Comparison of ENCODE assay signal across 8 cellular contexts in the genomic region with DNA sequence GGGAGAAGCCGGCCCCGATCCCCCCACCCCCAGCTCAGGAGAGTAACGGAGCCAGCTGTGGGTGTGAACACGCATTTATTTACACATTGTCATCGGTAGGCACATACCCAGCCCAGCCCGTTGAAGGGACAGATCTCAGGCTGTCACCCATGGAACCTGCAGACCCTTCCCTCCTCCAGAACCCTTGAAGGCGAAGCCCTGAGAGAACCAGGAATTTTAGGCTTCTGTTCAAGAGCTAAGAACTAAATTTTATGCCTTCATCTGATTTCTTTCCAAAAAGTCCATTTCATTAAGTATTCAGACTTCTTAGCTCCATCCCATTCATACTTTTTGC. TPM values are rescaled to one million over a fixed set of nuclear protein-coding genes. Genes with fewer than 3 reads are reported as not detected.
A peak's percentile ranks its signal among the peaks of the same experiment; 100 is the strongest.
DNase-seq lines count a peak whose midpoint lies in the region; ATAC-seq, FAIRE-seq and TF ChIP-seq lines count a peak whose summit lies in the region.

No MANE protein-coding gene starts in this region.

- POLR2A ChIA-PET in HepG2 (lab: Yijun Ruan, JAX): interaction anchor here (0.9 to 2.1 kb wide), 3 partner anchors 9 to 121 kb away, joined by 3 to 8 read pairs (median 4); a partner anchor contains a TSS

- peaks cover 0 to 3% of the 10 kb centered on the region in 2 experiments; a peak in 4 of 5 replicates for H3K9me3 Mint-ChIP-seq in H9
- H3K9me3 Mint-ChIP-seq in activated naive CD4-positive, alpha-beta T cell treated with anti-CD3 and anti-CD28 coated beads, Interleukin-2, amount 50 U/mL, for 72 hours: peaks cover 0 to 3% of the 10 kb centered on the region in 2 donors

- DNase-seq in H9 (no peak), HepG2 (ENCODE audit: low spot score) (no peak), uterus (no peak), NCI-H1436 treated with DMSO at 0.1 percent for 48 hours (lab: John Stamatoyannopoulos, UW) (no peak), AG08395 (ENCODE audit: low spot score) (no peak)
- no peak for DNase-seq in activated naive CD4-positive, alpha-beta T cell treated with anti-CD3 and anti-CD28 coated beads, Interleukin-2, amount 50 U/mL, for 72 hours (ENCODE audit: low spot score in 2 of 2)

- H2AFZ ChIP-seq in ACC112 (ENCODE audit: low read length, unreplicated experiment) (peak overlapping the region; percentile 81), H9 (ENCODE audit: low read length) (no peak overlapping the region), HepG2 (ENCODE audit: low read length) (no peak overlapping the region)

- H3K27me3 ChIP-seq in ACC112 (ENCODE audit: insufficient read depth, low read length) (no peaks in the 10 kb centered on the region), H9 (ENCODE audit: insufficient read depth, low read length) (no peaks in the 10 kb centered on the region), HepG2 (ENCODE audit: control insufficient read depth in 1 of 2, insufficient read depth in 2 of 2, low read length in 2 of 2) (no peaks in the 10 kb centered on the region; a peak in 1 of 5 replicates), uterus (no peaks in the 10 kb centered on the region)

- peak; percentile 9 to 13 for ATAC-seq in activated naive CD4-positive, alpha-beta T cell treated with anti-CD3 and anti-CD28 coated beads, Interleukin-2, amount 50 U/mL, for 72 hours
- peak; percentile 11 for ATAC-seq in HepG2
- ATAC-seq in HG03097 (IDR thresholded peaks at IDR 0.05; ENCODE audit: low FRiP score, unreplicated experiment): no peak

- no peak overlapping the region for H2BK12ac ChIP-seq in H9 (ENCODE audit: insufficient read length, low read depth, low read length)

- CTCF ChIA-PET in HepG2 (lab: Yijun Ruan, JAX; ENCODE audit: low intra/inter-chr PET ratio, low total read pairs): no interaction called here

- H2BK20ac ChIP-seq in H9 (ENCODE audit: low read depth, low read length, poor library complexity, severe bottlenecking): no peak overlapping the region

- H3K4me1 Mint-ChIP-seq in H9: peaks cover 26 to 28% of the 10 kb centered on the region in 2 experiments

- peak overlapping the region in 2 of 3 experiments; percentile 77 to 94; a peak in 3 of 7 replicates for H3K27ac Mint-ChIP-seq in H9
- H3K27ac Mint-ChIP-seq in activated naive CD4-positive, alpha-beta T cell treated with anti-CD3 and anti-CD28 coated beads, Interleukin-2, amount 50 U/mL, for 72 hours: peak overlapping the region; percentile 95 to 97

- H4K20me1 ChIP-seq in H9 (ENCODE audit: control insufficient read depth, insufficient read depth, insufficient read length) (peaks cover 3% of the 10 kb centered on the region), HepG2 (ENCODE audit: insufficient read depth, low read length) (no peaks in the 10 kb centered on the region)

- TF ChIP-seq EP300 in HepG2 (IDR thresholded peaks at IDR 0.05; ENCODE audit: low read depth in 2 of 2, low read length in 2 of 2) (no peak), HepG2 (CRISPR knock-in tag; IDR thresholded peaks at IDR 0.05; ENCODE audit: borderline replicate concordance) (no peak)

- H4K8ac ChIP-seq in H9 (replicated peaks; ENCODE audit: insufficient read length, low read depth, low read length): no peak overlapping the region

- no peak overlapping the region for H3K56ac ChIP-seq in H9 (ENCODE audit: insufficient read length, low read depth, low read length)

- H3K4me2 ChIP-seq in H9 (ENCODE audit: insufficient read depth, insufficient read length, low read length): peak overlapping the region; percentile 84
- H3K4me2 ChIP-seq in HepG2 (ENCODE audit: low read depth, low read length): peak overlapping the region; percentile 95

- peaks cover 10 to 20% (median 15%) of the 10 kb centered on the region in 3 experiments for H3K36me3 Mint-ChIP-seq in H9 (ENCODE audit: insufficient read depth in 1 of 3, low read depth in 3 of 3)
- H3K36me3 Mint-ChIP-seq in activated naive CD4-positive, alpha-beta T cell treated with anti-CD3 and anti-CD28 coated beads, Interleukin-2, amount 50 U/mL, for 72 hours: peaks cover 8 to 14% of the 10 kb centered on the region in 2 donors

- H3K4ac ChIP-seq in H9 (ENCODE audit: low read depth, low read length): no peak overlapping the region

- H3K27me3 Mint-ChIP-seq in H9 (ENCODE audit: low read depth): peaks cover 4% of the 10 kb centered on the region

- H2BK5ac ChIP-seq in H9 (ENCODE audit: insufficient read length, low read length): no peak overlapping the region

- no peaks in the 10 kb centered on the region for H3K9me3 ChIP-seq in H9 (ENCODE audit: control insufficient read depth, low read depth, low read length)
- no peaks in the 10 kb centered on the region for H3K9me3 ChIP-seq in HepG2 (ENCODE audit: low read length)
- H3K9me3 ChIP-seq in uterus: no peaks in the 10 kb centered on the region

- H3K4me3 Mint-ChIP-seq in H9: peak overlapping the region; percentile 95 to 98

- no peak overlapping the region for H3K23ac ChIP-seq in H9 (ENCODE audit: insufficient read length, low read depth, low read length)

- H3K14ac ChIP-seq in H9 (ENCODE audit: insufficient read depth, low read length): no peak overlapping the region

- H3K27ac ChIP-seq in ACC112 (ENCODE audit: low read depth, low read length): peak overlapping the region; percentile 57
- H3K27ac ChIP-seq in H9 (ENCODE audit: insufficient read length, low read depth, low read length): no peak overlapping the region
- H3K27ac ChIP-seq in HepG2 (ENCODE audit: extremely low read length, insufficient read depth, low read length): peak overlapping the region; percentile 86
- H3K27ac ChIP-seq in uterus: peak overlapping the region; percentile 67 to 73

- H3K79me2 ChIP-seq in ACC112 (ENCODE audit: control insufficient read depth, insufficient read depth, low read length, unreplicated experiment) (peaks cover 20% of the 10 kb centered on the region), H9 (ENCODE audit: insufficient read depth, low read length) (peaks cover 2% of the 10 kb centered on the region; the same call in 1 of the 2 replicates), HepG2 (ENCODE audit: insufficient read depth, low read length) (peaks cover 42% of the 10 kb centered on the region)

- no peak overlapping the region for H3K9ac ChIP-seq in H9 (ENCODE audit: extremely low read depth, insufficient read length, low read length)
- H3K9ac ChIP-seq in HepG2 (ENCODE audit: insufficient read depth, low read depth, low read length): peak overlapping the region; percentile 94

- H3K23me2 ChIP-seq in H9 (ENCODE audit: insufficient read length, low read depth, low read length, poor library complexity, severe bottlenecking): peaks cover 18% of the 10 kb centered on the region

- WGBS in H9 (ENCODE audit: extremely low coverage, insufficient read length, low lambda C conversion rate): no CpG with 5 or more reads among the region's 7 CpGs
- WGBS in HepG2 (ENCODE audit: low lambda C conversion rate): 5% methylated on average over 5 of the region's 7 CpGs

- no peak overlapping the region for H2BK15ac ChIP-seq in H9 (ENCODE audit: low read depth, low read length)

- H3K18ac ChIP-seq in H9 (ENCODE audit: insufficient read length, low read depth, low read length): no peak overlapping the region

- no peak overlapping the region for H2AK5ac ChIP-seq in H9 (ENCODE audit: insufficient read length, low read length)

- H2BK120ac ChIP-seq in H9 (ENCODE audit: low read depth, low read length, poor library complexity, severe bottlenecking): no peak overlapping the region

- intact Hi-C loops in HepG2 (cut with micrococcal nuclease; ENCODE audit: unreplicated experiment): no loop called here
- intact Hi-C loops in uterus (cut with DNase I; ENCODE audit: low total_unique reads): no loop called here

- no TSS peak for BruUV-seq in HepG2 (replicated peaks; lab: Mats Ljungman, UMichigan)

- H4K5ac ChIP-seq in H9 (ENCODE audit: insufficient read length, low read depth, low read length): no peak overlapping the region

- H3K4me1 ChIP-seq in ACC112 (ENCODE audit: control insufficient read depth, insufficient read depth, low read length, unreplicated experiment): peaks cover 26% of the 10 kb centered on the region
- H3K4me1 ChIP-seq in H9 (ENCODE audit: insufficient read depth, low read length): no peaks in the 10 kb centered on the region
- peaks cover 55% of the 10 kb centered on the region for H3K4me1 ChIP-seq in HepG2 (ENCODE audit: insufficient read depth, low read length)
- peaks cover 12 to 13% of the 10 kb centered on the region in 2 donors for H3K4me1 ChIP-seq in uterus

- no peaks in the 10 kb centered on the region for H3K79me1 ChIP-seq in H9 (ENCODE audit: insufficient read depth, low read depth, low read length, poor library complexity, severe bottlenecking)

- no peak for TF ChIP-seq RAD21 in HepG2 (CRISPR knock-in tag; IDR thresholded peaks at IDR 0.05)

- FAIRE-seq in HepG2 (lab: Jason Lieb, UNC): no peak

- H3T11ph ChIP-seq in H9 (ENCODE audit: low read length): no peak overlapping the region

- H3K36me3 ChIP-seq in ACC112 (ENCODE audit: insufficient read depth, low read length): no peaks in the 10 kb centered on the region
- H3K36me3 ChIP-seq in HepG2 (replicated peaks in 1 of 2; ENCODE audit: control insufficient read depth in 1 of 2, insufficient read depth in 2 of 2, low read length in 2 of 2): peaks cover 14 to 18% of the 10 kb centered on the region in 2 experiments; a peak in 4 of 5 replicates
- no peaks in the 10 kb centered on the region for H3K36me3 ChIP-seq in uterus

- peak overlapping the region; percentile 83 for H3K4me3 ChIP-seq in ACC112 (ENCODE audit: low read depth, low read length)
- peak overlapping the region; percentile 62 to 93 (median 90) for H3K4me3 ChIP-seq in HepG2 (replicated peaks in 1 of 3; ENCODE audit: insufficient read depth in 1 of 3, low read depth in 2 of 3, low read length in 3 of 3)
- peak overlapping the region; percentile 94 to 99 for H3K4me3 ChIP-seq in uterus

- H4K91ac ChIP-seq in H9 (ENCODE audit: insufficient read length, low read depth, low read length): no peak overlapping the region

- TF ChIP-seq CTCF in H9 (conservative IDR thresholded peaks at IDR 0.05) (no peak), HepG2 (CRISPR knock-in tag; IDR thresholded peaks at IDR 0.05) (no peak), uterus (IDR thresholded peaks at IDR 0.05) (no peak)

- in situ Hi-C loops in HepG2 (cut with HindIII; ENCODE audit: extremely low pct_ligation_motif_present, low pct_unique_long_range_greater_than_20kb): no loop called here

- TF ChIP-seq POLR2A in HepG2 (IDR thresholded peaks at IDR 0.05; ENCODE audit: insufficient read depth in 1 of 2, low read depth in 2 of 2, low read length in 2 of 2): no peak
- TF ChIP-seq POLR2A in uterus (IDR thresholded peaks at IDR 0.05): no peak

RNA-seq across cellular contexts. Expression of a gene that starts 0.4 kb away (rescaled TPM):
- total RNA-seq in H9 (2021) (50.1 and 50.5 TPM in 2 replicates), HepG2 (2016; rRNA removed; fragmentation: Illumina TruSeq; extraction: Trizol) (55.7 and 63.1 TPM in 2 replicates), uterus (10 to 100 TPM; 15.0 to 77.4 (median 21.9) TPM)
- 10 to 100 TPM; 32.1 to 33.5 TPM for total RNA-seq in activated naive CD4-positive, alpha-beta T cell treated with anti-CD3 and anti-CD28 coated beads, Interleukin-2, amount 50 U/mL, for 72 hours
- 15.1 and 18.0 TPM in 2 replicates for total RNA-seq in HepG2 (2016; cell fraction: cytosol; rRNA removed; fragmentation: Illumina TruSeq; extraction: Trizol; ENCODE audit: low read depth)
- 55.6 and 65.9 TPM in 2 replicates for total RNA-seq in HepG2 (2016; cell fraction: insoluble cytoplasmic fraction; rRNA removed; fragmentation: Illumina TruSeq; extraction: Trizol)
- total RNA-seq in HepG2 (2016; cell fraction: membrane; rRNA removed; fragmentation: Illumina TruSeq; extraction: Trizol): 28.2 and 32.2 TPM in 2 replicates
- 23.2 and 25.5 TPM in 2 replicates for total RNA-seq in HepG2 (2016; cell fraction: nucleus; rRNA removed; fragmentation: Illumina TruSeq; extraction: Trizol)
- polyA plus RNA-seq in HepG2 (2011; rRNA removed): 15.8 and 16.8 TPM in 2 replicates
- 15.3 and 20.1 TPM in 2 replicates for polyA plus RNA-seq in HepG2 (2011; cell fraction: cytosol; rRNA removed)
- polyA plus RNA-seq in HepG2 (2011; cell fraction: nucleus; rRNA removed): 19.9 and 20.4 TPM in 2 replicates
- polyA plus RNA-seq in HepG2 (2012): 8.8 and 11.6 TPM in 2 replicates
- 11.6 and 12.3 TPM in 2 replicates for polyA plus RNA-seq in HepG2 (2016; cell fraction: cytosol; fragmentation: Illumina TruSeq; extraction: Trizol; ENCODE audit: low read depth)
- 54.5 and 57.6 TPM in 2 replicates for polyA plus RNA-seq in HepG2 (2016; cell fraction: insoluble cytoplasmic fraction; fragmentation: Illumina TruSeq; extraction: Trizol; ENCODE audit: low read depth)
- 20.8 and 22.1 TPM in 2 replicates for polyA plus RNA-seq in HepG2 (2016; cell fraction: membrane; fragmentation: Illumina TruSeq; extraction: Trizol; ENCODE audit: low read depth)
- 38.8 and 42.9 TPM in 2 replicates for polyA plus RNA-seq in HepG2 (2016; cell fraction: nucleus; fragmentation: Illumina TruSeq; extraction: Trizol; ENCODE audit: insufficient read depth, low read depth)
- polyA minus RNA-seq in HepG2 (2011; rRNA and poly(A)+ RNA removed; ENCODE audit: low replicate concordance): 8.1 and 30.0 TPM in 2 replicates
- 2.9 TPM in 2 replicates for polyA minus RNA-seq in HepG2 (2011; cell fraction: cytosol; rRNA and poly(A)+ RNA removed)
- polyA minus RNA-seq in HepG2 (2011; cell fraction: nucleus; rRNA and poly(A)+ RNA removed): 4.2 and 5.5 TPM in 2 replicates

RNA-seq across cellular contexts. Expression of a gene that starts 2.1 kb away (rescaled TPM):
- total RNA-seq in H9 (2021) (24.3 and 26.3 TPM in 2 replicates), HepG2 (2016; rRNA removed; fragmentation: Illumina TruSeq; extraction: Trizol) (44.9 and 109 TPM in 2 replicates), uterus (10 to 100 TPM; 13.2 to 44.8 (median 26.2) TPM)
- total RNA-seq in activated naive CD4-positive, alpha-beta T cell treated with anti-CD3 and anti-CD28 coated beads, Interleukin-2, amount 50 U/mL, for 72 hours: 1 to 10 TPM; 6.5 to 8.9 TPM
- 15.0 and 17.3 TPM in 2 replicates for total RNA-seq in HepG2 (2016; cell fraction: cytosol; rRNA removed; fragmentation: Illumina TruSeq; extraction: Trizol; ENCODE audit: low read depth)
- 41.0 and 117 TPM in 2 replicates for total RNA-seq in HepG2 (2016; cell fraction: insoluble cytoplasmic fraction; rRNA removed; fragmentation: Illumina TruSeq; extraction: Trizol)
- 35.2 and 38.9 TPM in 2 replicates for total RNA-seq in HepG2 (2016; cell fraction: membrane; rRNA removed; fragmentation: Illumina TruSeq; extraction: Trizol)
- total RNA-seq in HepG2 (2016; cell fraction: nucleus; rRNA removed; fragmentation: Illumina TruSeq; extraction: Trizol): 80.6 and 90.0 TPM in 2 replicates
- 40.4 and 47.8 TPM in 2 replicates for polyA plus RNA-seq in HepG2 (2011; rRNA removed)
- 35.5 and 44.1 TPM in 2 replicates for polyA plus RNA-seq in HepG2 (2011; cell fraction: cytosol; rRNA removed)
- 29.5 and 32.3 TPM in 2 replicates for polyA plus RNA-seq in HepG2 (2011; cell fraction: nucleus; rRNA removed)
- polyA plus RNA-seq in HepG2 (2012): 64.9 and 76.3 TPM in 2 replicates
- 13.3 and 16.5 TPM in 2 replicates for polyA plus RNA-seq in HepG2 (2016; cell fraction: cytosol; fragmentation: Illumina TruSeq; extraction: Trizol; ENCODE audit: low read depth)
- polyA plus RNA-seq in HepG2 (2016; cell fraction: insoluble cytoplasmic fraction; fragmentation: Illumina TruSeq; extraction: Trizol; ENCODE audit: low read depth): 40.4 and 42.0 TPM in 2 replicates
- polyA plus RNA-seq in HepG2 (2016; cell fraction: membrane; fragmentation: Illumina TruSeq; extraction: Trizol; ENCODE audit: low read depth): 25.2 and 28.0 TPM in 2 replicates
- 122 and 134 TPM in 2 replicates for polyA plus RNA-seq in HepG2 (2016; cell fraction: nucleus; fragmentation: Illumina TruSeq; extraction: Trizol; ENCODE audit: insufficient read depth, low read depth)
- polyA minus RNA-seq in HepG2 (2011; rRNA and poly(A)+ RNA removed; ENCODE audit: low replicate concordance): 4.0 and 58.3 TPM in 2 replicates
- polyA minus RNA-seq in HepG2 (2011; cell fraction: cytosol; rRNA and poly(A)+ RNA removed): 26.4 and 32.5 TPM in 2 replicates
- 7.3 and 8.3 TPM in 2 replicates for polyA minus RNA-seq in HepG2 (2011; cell fraction: nucleus; rRNA and poly(A)+ RNA removed)

RNA-seq across cellular contexts. Expression of a gene that starts 9.0 kb away (rescaled TPM):
- total RNA-seq in H9 (2021) (5.4 and 5.5 TPM in 2 replicates), HepG2 (2016; rRNA removed; fragmentation: Illumina TruSeq; extraction: Trizol) (3.9 and 4.1 TPM in 2 replicates), uterus (10 to 100 TPM in 2 of 4 donors, 1 to 10 TPM in 2; 1.8 to 26.6 (median 8.6) TPM)
- 1 to 10 TPM; 2.6 to 4.9 TPM for total RNA-seq in activated naive CD4-positive, alpha-beta T cell treated with anti-CD3 and anti-CD28 coated beads, Interleukin-2, amount 50 U/mL, for 72 hours
- total RNA-seq in HepG2 (2016; cell fraction: cytosol; rRNA removed; fragmentation: Illumina TruSeq; extraction: Trizol; ENCODE audit: low read depth): 1.6 and 2.4 TPM in 2 replicates
- 3.5 and 4.5 TPM in 2 replicates for total RNA-seq in HepG2 (2016; cell fraction: insoluble cytoplasmic fraction; rRNA removed; fragmentation: Illumina TruSeq; extraction: Trizol)
- total RNA-seq in HepG2 (2016; cell fraction: membrane; rRNA removed; fragmentation: Illumina TruSeq; extraction: Trizol): 2.0 and 2.9 TPM in 2 replicates
- 3.5 TPM in 2 replicates for total RNA-seq in HepG2 (2016; cell fraction: nucleus; rRNA removed; fragmentation: Illumina TruSeq; extraction: Trizol)
- polyA plus RNA-seq in HepG2 (2011; rRNA removed): 2.4 and 4.2 TPM in 2 replicates
- 3.6 and 24.3 TPM in 2 replicates for polyA plus RNA-seq in HepG2 (2011; cell fraction: cytosol; rRNA removed)
- polyA plus RNA-seq in HepG2 (2011; cell fraction: nucleus; rRNA removed): 13.9 and 17.2 TPM in 2 replicates
- 3.3 TPM in 2 replicates for polyA plus RNA-seq in HepG2 (2012)
- polyA plus RNA-seq in HepG2 (2016; cell fraction: cytosol; fragmentation: Illumina TruSeq; extraction: Trizol; ENCODE audit: low read depth): 0.76 and 1.0 TPM in 2 replicates
- polyA plus RNA-seq in HepG2 (2016; cell fraction: insoluble cytoplasmic fraction; fragmentation: Illumina TruSeq; extraction: Trizol; ENCODE audit: low read depth): 2.9 and 4.1 TPM in 2 replicates
- 1.4 and 2.1 TPM in 2 replicates for polyA plus RNA-seq in HepG2 (2016; cell fraction: membrane; fragmentation: Illumina TruSeq; extraction: Trizol; ENCODE audit: low read depth)
- polyA plus RNA-seq in HepG2 (2016; cell fraction: nucleus; fragmentation: Illumina TruSeq; extraction: Trizol; ENCODE audit: insufficient read depth, low read depth): 8.7 and 9.1 TPM in 2 replicates
- polyA minus RNA-seq in HepG2 (2011; rRNA and poly(A)+ RNA removed; ENCODE audit: low replicate concordance): 6.2 and 14.2 TPM in 2 replicates
- polyA minus RNA-seq in HepG2 (2011; cell fraction: cytosol; rRNA and poly(A)+ RNA removed): 2.4 and 4.0 TPM in 2 replicates
- 2.0 and 2.4 TPM in 2 replicates for polyA minus RNA-seq in HepG2 (2011; cell fraction: nucleus; rRNA and poly(A)+ RNA removed)

RNA-seq across cellular contexts. Expression of a gene that starts 26.3 kb away (rescaled TPM):
- total RNA-seq in H9 (2021): 29.7 and 29.8 TPM in 2 replicates
- 10 to 100 TPM in 1 of 2 donors, 1 to 10 TPM in 1; 6.1 to 10.5 TPM for total RNA-seq in activated naive CD4-positive, alpha-beta T cell treated with anti-CD3 and anti-CD28 coated beads, Interleukin-2, amount 50 U/mL, for 72 hours
- 0.49 and 0.66 TPM in 2 replicates for total RNA-seq in HepG2 (2016; rRNA removed; fragmentation: Illumina TruSeq; extraction: Trizol)
- total RNA-seq in HepG2 (2016; cell fraction: cytosol; rRNA removed; fragmentation: Illumina TruSeq; extraction: Trizol; ENCODE audit: low read depth): 0.09 and 0.30 TPM in 2 replicates
- 0.18 and 0.71 TPM in 2 replicates for total RNA-seq in HepG2 (2016; cell fraction: insoluble cytoplasmic fraction; rRNA removed; fragmentation: Illumina TruSeq; extraction: Trizol)
- 0.31 and 0.41 TPM in 2 replicates for total RNA-seq in HepG2 (2016; cell fraction: membrane; rRNA removed; fragmentation: Illumina TruSeq; extraction: Trizol)
- 0.63 and 0.81 TPM in 2 replicates for total RNA-seq in HepG2 (2016; cell fraction: nucleus; rRNA removed; fragmentation: Illumina TruSeq; extraction: Trizol)
- 0.56 and 0.63 TPM in 2 replicates for polyA plus RNA-seq in HepG2 (2011; rRNA removed)
- 0.25 and 0.27 TPM in 2 replicates for polyA plus RNA-seq in HepG2 (2011; cell fraction: cytosol; rRNA removed)
- 5.0 and 6.0 TPM in 2 replicates for polyA plus RNA-seq in HepG2 (2011; cell fraction: nucleus; rRNA removed)
- polyA plus RNA-seq in HepG2 (2012): 0.80 and 1.1 TPM in 2 replicates
- 0.14 and 0.24 TPM in 2 replicates for polyA plus RNA-seq in HepG2 (2016; cell fraction: cytosol; fragmentation: Illumina TruSeq; extraction: Trizol; ENCODE audit: low read depth)
- polyA plus RNA-seq in HepG2 (2016; cell fraction: insoluble cytoplasmic fraction; fragmentation: Illumina TruSeq; extraction: Trizol; ENCODE audit: low read depth): 0.30 and 0.32 TPM in 2 replicates
- 0.43 and 0.56 TPM in 2 replicates for polyA plus RNA-seq in HepG2 (2016; cell fraction: membrane; fragmentation: Illumina TruSeq; extraction: Trizol; ENCODE audit: low read depth)
- polyA plus RNA-seq in HepG2 (2016; cell fraction: nucleus; fragmentation: Illumina TruSeq; extraction: Trizol; ENCODE audit: insufficient read depth, low read depth): 2.4 TPM in 2 replicates
- 0.28 and 27.8 TPM in 2 replicates for polyA minus RNA-seq in HepG2 (2011; rRNA and poly(A)+ RNA removed; ENCODE audit: low replicate concordance)
- polyA minus RNA-seq in HepG2 (2011; cell fraction: cytosol; rRNA and poly(A)+ RNA removed): 0.49 and 0.88 TPM in 2 replicates
- 0.25 and 0.64 TPM in 2 replicates for polyA minus RNA-seq in HepG2 (2011; cell fraction: nucleus; rRNA and poly(A)+ RNA removed)
- total RNA-seq in uterus: 1 to 10 TPM in 2 of 4 donors, under 1 TPM in 1, not detected in 1; 0.26 to 3.5 (median 1.5) TPM

RNA-seq across cellular contexts. Expression of a gene that starts 28.4 kb away (rescaled TPM):
- total RNA-seq in H9 (2021) (1.3 and 1.5 TPM in 2 replicates), HepG2 (2016; rRNA removed; fragmentation: Illumina TruSeq; extraction: Trizol) (0.20 and 0.35 TPM in 2 replicates), uterus (10 to 100 TPM; 14.1 to 91.2 (median 46.2) TPM)
- under 1 TPM; 0.31 to 0.36 TPM for total RNA-seq in activated naive CD4-positive, alpha-beta T cell treated with anti-CD3 and anti-CD28 coated beads, Interleukin-2, amount 50 U/mL, for 72 hours
- not detected in 2 replicates for total RNA-seq in HepG2 (2016; cell fraction: cytosol; rRNA removed; fragmentation: Illumina TruSeq; extraction: Trizol; ENCODE audit: low read depth)
- total RNA-seq in HepG2 (2016; cell fraction: insoluble cytoplasmic fraction; rRNA removed; fragmentation: Illumina TruSeq; extraction: Trizol): 0.09 and 0.35 TPM in 2 replicates
- total RNA-seq in HepG2 (2016; cell fraction: membrane; rRNA removed; fragmentation: Illumina TruSeq; extraction: Trizol): 0.06 TPM in 1 of 2 replicates, not detected in the other
- 0.37 and 0.44 TPM in 2 replicates for total RNA-seq in HepG2 (2016; cell fraction: nucleus; rRNA removed; fragmentation: Illumina TruSeq; extraction: Trizol)
- 0.20 and 0.25 TPM in 2 replicates for polyA plus RNA-seq in HepG2 (2011; rRNA removed)
- polyA plus RNA-seq in HepG2 (2011; cell fraction: cytosol; rRNA removed): 0.23 and 0.32 TPM in 2 replicates
- polyA plus RNA-seq in HepG2 (2011; cell fraction: nucleus; rRNA removed): 0.80 and 0.85 TPM in 2 replicates
- polyA plus RNA-seq in HepG2 (2012): 0.51 and 1.1 TPM in 2 replicates
- polyA plus RNA-seq in HepG2 (2016; cell fraction: cytosol; fragmentation: Illumina TruSeq; extraction: Trizol; ENCODE audit: low read depth): 0.08 and 0.09 TPM in 2 replicates
- 0.27 and 0.71 TPM in 2 replicates for polyA plus RNA-seq in HepG2 (2016; cell fraction: insoluble cytoplasmic fraction; fragmentation: Illumina TruSeq; extraction: Trizol; ENCODE audit: low read depth)
- 0.18 and 0.36 TPM in 2 replicates for polyA plus RNA-seq in HepG2 (2016; cell fraction: membrane; fragmentation: Illumina TruSeq; extraction: Trizol; ENCODE audit: low read depth)
- polyA plus RNA-seq in HepG2 (2016; cell fraction: nucleus; fragmentation: Illumina TruSeq; extraction: Trizol; ENCODE audit: insufficient read depth, low read depth): 2.6 and 2.7 TPM in 2 replicates
- 0.09 and 1.0 TPM in 2 replicates for polyA minus RNA-seq in HepG2 (2011; rRNA and poly(A)+ RNA removed; ENCODE audit: low replicate concordance)
- 0.40 and 0.88 TPM in 2 replicates for polyA minus RNA-seq in HepG2 (2011; cell fraction: cytosol; rRNA and poly(A)+ RNA removed)
- 0.26 and 0.50 TPM in 2 replicates for polyA minus RNA-seq in HepG2 (2011; cell fraction: nucleus; rRNA and poly(A)+ RNA removed)
